In the genomic region with DNA sequence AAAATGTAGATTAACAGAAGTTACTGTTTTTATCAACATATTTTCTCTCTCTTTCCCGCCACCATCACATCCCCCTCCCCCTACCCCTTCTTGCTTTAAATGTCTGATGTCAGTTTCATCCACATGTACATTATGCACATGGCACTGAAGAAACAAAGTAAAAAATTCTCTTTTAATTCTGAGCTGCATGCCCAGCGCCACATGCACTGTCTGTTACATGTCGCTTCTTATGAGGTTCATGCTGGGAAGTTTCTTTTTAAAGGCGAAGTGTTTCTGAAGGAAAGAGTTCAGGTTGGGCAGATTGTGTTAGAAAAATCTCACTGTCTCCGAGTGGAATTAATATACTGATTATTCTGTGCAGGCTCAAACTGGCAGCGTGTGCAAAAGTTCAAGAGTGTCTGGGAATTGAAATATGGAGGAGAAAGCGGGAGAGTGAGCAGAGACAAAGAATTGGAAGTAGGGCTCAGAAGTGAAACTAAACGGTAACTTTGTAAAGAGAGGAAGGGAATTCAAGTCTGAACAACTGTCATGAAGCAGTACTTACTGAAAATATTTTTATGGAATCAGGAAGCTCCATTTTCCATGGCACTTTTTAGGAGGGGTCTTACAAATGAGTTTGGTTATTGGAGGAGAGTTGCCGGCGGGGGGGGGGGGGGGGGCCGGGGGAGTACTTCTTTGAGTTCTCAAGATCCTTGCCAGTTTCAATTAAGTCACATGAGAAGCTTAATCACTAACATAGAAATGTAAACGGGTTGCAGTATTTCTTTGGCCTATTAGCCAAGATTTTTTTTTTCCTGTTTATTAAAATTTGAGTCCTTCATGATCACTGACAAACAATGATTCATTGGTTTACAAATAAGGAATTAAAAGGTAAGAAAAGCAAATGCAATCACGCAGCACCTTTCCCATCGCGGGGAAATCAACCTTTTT, we compare ENCODE assay signal across 8 cellular contexts.
A peak's percentile ranks its signal among the peaks of the same experiment; 100 is the strongest.
DNase-seq lines count a peak whose midpoint lies in the region; ATAC-seq lines count a peak whose summit lies in the region.

No MANE protein-coding gene starts in this region.

- H3K4me3 Mint-ChIP-seq in activated T-helper 1 cell treated with anti-CD3 and anti-CD28 coated beads, Interleukin-12 subunit alpha, Interleukin-12 subunit beta, Interleukin-2, Interleukin-4 antibody, amounts not matched to agents 30 ng/mL and 10 ng/mL and 1 ng/mL, durations not matched to agents 14 hours and 24 hours and 36 hours: peak overlapping the region; percentile 83
- peak overlapping the region; percentile 75 to 77 for H3K4me3 Mint-ChIP-seq in stimulated activated naive CD8-positive, alpha-beta T cell treated with anti-CD3 and anti-CD28 coated beads, Interleukin-15, amount 100 ng/mL, for 72 hours

- H3K27ac Mint-ChIP-seq in activated T-helper 1 cell treated with anti-CD3 and anti-CD28 coated beads, Interleukin-12 subunit alpha, Interleukin-12 subunit beta, Interleukin-2, Interleukin-4 antibody, amounts not matched to agents 30 ng/mL and 10 ng/mL and 1 ng/mL, durations not matched to agents 14 hours and 24 hours and 36 hours: peak overlapping the region; percentile 11
- H3K27ac Mint-ChIP-seq in stimulated activated naive CD8-positive, alpha-beta T cell treated with anti-CD3 and anti-CD28 coated beads, Interleukin-15, amount 100 ng/mL, for 72 hours: peak overlapping the region in 1 of 2 donors; percentile 57

- peak overlapping the region; percentile 20 for H3K4me3 ChIP-seq in iPS-18a (ENCODE audit: low read length)

- peak overlapping the region; percentile 18 for H3K9ac ChIP-seq in iPS-18a (ENCODE audit: low read length)

- H3K9me3 Mint-ChIP-seq in activated T-helper 1 cell treated with anti-CD3 and anti-CD28 coated beads, Interleukin-12 subunit alpha, Interleukin-12 subunit beta, Interleukin-2, Interleukin-4 antibody, amounts not matched to agents 30 ng/mL and 10 ng/mL and 1 ng/mL, durations not matched to agents 14 hours and 24 hours and 36 hours: no peaks in the 10 kb centered on the region
- H3K9me3 Mint-ChIP-seq in stimulated activated naive CD8-positive, alpha-beta T cell treated with anti-CD3 and anti-CD28 coated beads, Interleukin-15, amount 100 ng/mL, for 72 hours: no peaks in the 10 kb centered on the region

- no peaks in the 10 kb centered on the region for H3K36me3 Mint-ChIP-seq in activated T-helper 1 cell treated with anti-CD3 and anti-CD28 coated beads, Interleukin-12 subunit alpha, Interleukin-12 subunit beta, Interleukin-2, Interleukin-4 antibody, amounts not matched to agents 30 ng/mL and 10 ng/mL and 1 ng/mL, durations not matched to agents 14 hours and 24 hours and 36 hours (ENCODE audit: low read depth)

- peaks cover 62% of the 10 kb centered on the region for H3K4me1 ChIP-seq in iPS-18a (ENCODE audit: control insufficient read depth, low read depth, low read length)

- peaks cover 12% of the 10 kb centered on the region for H3K27me3 ChIP-seq in iPS-18a (ENCODE audit: control insufficient read depth, insufficient read depth, low read length)

- no peak overlapping the region for H3K27ac ChIP-seq in iPS-18a (ENCODE audit: low read length)

- DNase-seq in NCI-H1694 treated with DMSO at 0.1 percent for 48 hours (lab: John Stamatoyannopoulos, UW) (peak; percentile 99), NCI-H1694 (lab: John Stamatoyannopoulos, UW) (no peak), LoVo (ENCODE audit: low spot score) (no peak)
- DNase-seq in activated T-helper 1 cell treated with anti-CD3 and anti-CD28 coated beads, Interleukin-12 subunit alpha, Interleukin-12 subunit beta, Interleukin-2, Interleukin-4 antibody, amounts not matched to agents 30 ng/mL and 10 ng/mL and 1 ng/mL, durations not matched to agents 14 hours and 24 hours and 36 hours (ENCODE audit: low spot score): no peak
- no peak for DNase-seq in stimulated activated naive CD8-positive, alpha-beta T cell treated with anti-CD3 and anti-CD28 coated beads, Interleukin-15, amount 100 ng/mL, for 72 hours
- DNase-seq in effector CD8-positive, alpha-beta T cell (lab: John Stamatoyannopoulos, UW): no peak

- intact Hi-C loops in activated T-helper 1 cell treated with anti-CD3 and anti-CD28 coated beads, Interleukin-12 subunit alpha, Interleukin-12 subunit beta, Interleukin-2, Interleukin-4 antibody, amounts not matched to agents 30 ng/mL and 10 ng/mL and 1 ng/mL, durations not matched to agents 14 hours and 24 hours and 36 hours (cut with micrococcal nuclease): no loop called here

- no peaks in the 10 kb centered on the region for H3K9me3 ChIP-seq in iPS-18a (ENCODE audit: control insufficient read depth, low read depth, low read length)

- no peak for ATAC-seq in stimulated activated naive CD8-positive, alpha-beta T cell treated with anti-CD3 and anti-CD28 coated beads, Interleukin-15, amount 100 ng/mL, for 72 hours
- ATAC-seq in GM19035 (IDR thresholded peaks at IDR 0.05; ENCODE audit: unreplicated experiment): no peak

- H3K27me3 Mint-ChIP-seq in activated T-helper 1 cell treated with anti-CD3 and anti-CD28 coated beads, Interleukin-12 subunit alpha, Interleukin-12 subunit beta, Interleukin-2, Interleukin-4 antibody, amounts not matched to agents 30 ng/mL and 10 ng/mL and 1 ng/mL, durations not matched to agents 14 hours and 24 hours and 36 hours (ENCODE audit: insufficient read depth): no peaks in the 10 kb centered on the region
- H3K27me3 Mint-ChIP-seq in stimulated activated naive CD8-positive, alpha-beta T cell treated with anti-CD3 and anti-CD28 coated beads, Interleukin-15, amount 100 ng/mL, for 72 hours: no peaks in the 10 kb centered on the region

- H3K36me3 ChIP-seq in iPS-18a (ENCODE audit: control insufficient read depth, low read depth, low read length): no peaks in the 10 kb centered on the region

- H3K4me1 Mint-ChIP-seq in activated T-helper 1 cell treated with anti-CD3 and anti-CD28 coated beads, Interleukin-12 subunit alpha, Interleukin-12 subunit beta, Interleukin-2, Interleukin-4 antibody, amounts not matched to agents 30 ng/mL and 10 ng/mL and 1 ng/mL, durations not matched to agents 14 hours and 24 hours and 36 hours (ENCODE audit: low read depth): peaks cover 10% of the 10 kb centered on the region
- H3K4me1 Mint-ChIP-seq in stimulated activated naive CD8-positive, alpha-beta T cell treated with anti-CD3 and anti-CD28 coated beads, Interleukin-15, amount 100 ng/mL, for 72 hours: peaks cover 11% of the 10 kb centered on the region
